ENCODE assay signal across 20 cellular contexts in the genomic region with DNA sequence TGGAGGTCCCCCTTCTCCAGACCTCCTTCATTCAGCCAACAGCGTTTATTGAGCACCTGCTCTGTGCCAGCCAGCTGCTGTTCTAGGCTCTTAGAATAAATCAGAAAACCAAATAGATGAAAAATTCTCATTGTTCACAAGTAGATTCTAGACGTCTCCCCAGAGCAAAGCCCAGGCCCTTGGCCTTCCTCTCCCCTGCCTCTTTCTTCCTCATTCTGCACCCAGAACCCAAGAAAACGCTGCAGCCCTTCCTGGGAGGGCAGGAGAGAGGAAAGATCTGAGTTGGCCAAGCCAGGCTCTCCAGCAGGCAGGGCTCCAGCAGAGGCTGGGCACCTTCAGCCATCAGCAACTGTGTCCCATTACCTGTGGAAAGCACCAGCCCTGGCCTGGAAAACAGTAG. TPM values are rescaled to one million over a fixed set of nuclear protein-coding genes. Genes with fewer than 3 reads are reported as not detected.
"Had no signal": no experiment of that assay in that cellular context is flagged by ENCODE, and none has a peak within 500 bp of the region (broad histone marks: within the 10 kb centered on the region; RNA-seq: fewer than 3 reads in every experiment).

No MANE protein-coding gene starts in this region.

- H3K4me3 ChIP-seq: ascending aorta, colonic mucosa, esophagus squamous epithelium, gastrocnemius medialis, sigmoid colon, smooth muscle cell, stomach, suprapubic skin, tibial nerve had no signal

- H3K4me1 Mint-ChIP-seq: activated T-helper 17 cell treated with anti-CD3 and anti-CD28 coated beads, Interleukin-2, amount 50 U/mL, for 72 hours; central memory CD8-positive, alpha-beta T cell had no signal

- H3K36me3 Mint-ChIP-seq: activated naive CD4-positive, alpha-beta T cell treated with anti-CD3 and anti-CD28 coated beads, Interleukin-2, amount 50 U/mL, for 72 hours; stimulated activated memory B cell treated with anti-CD40 and anti-IgM and Interleukin-4, amounts not matched to agents 10 μg/mL and 1 μg/mL and 100 μg/mL, for 72 hours; WTC11 had no signal

- H3K4me2 ChIP-seq: smooth muscle cell had no signal

- H3K4me3 Mint-ChIP-seq: activated T-cell treated with anti-CD3 and anti-CD28 coated beads, Interleukin-2, amount 50 U/mL, for 24 hours; activated T-helper 17 cell treated with anti-CD3 and anti-CD28 coated beads, Interleukin-2, amount 50 U/mL, for 72 hours; central memory CD8-positive, alpha-beta T cell; endodermal cell; nephron progenitor cell; stimulated activated memory B cell treated with anti-CD40 and anti-IgM and Interleukin-4, amounts not matched to agents 10 μg/mL and 1 μg/mL and 100 μg/mL, for 72 hours; WTC11 had no signal

- H3K27ac ChIP-seq: ascending aorta, colonic mucosa, esophagus squamous epithelium, gastrocnemius medialis, sigmoid colon, stomach, suprapubic skin had no signal

- ATAC-seq: activated naive CD4-positive, alpha-beta T cell treated with anti-CD3 and anti-CD28 coated beads, Interleukin-2, amount 50 U/mL, for 72 hours; activated T-helper 17 cell treated with anti-CD3 and anti-CD28 coated beads, Interleukin-2, amount 50 U/mL, for 72 hours; gastrocnemius medialis; stimulated activated memory B cell treated with anti-CD40 and anti-IgM and Interleukin-4, amounts not matched to agents 10 μg/mL and 1 μg/mL and 100 μg/mL, for 72 hours had no signal

- H3K9me3 ChIP-seq: ascending aorta, colonic mucosa, esophagus squamous epithelium, gastrocnemius medialis, sigmoid colon, stomach, suprapubic skin, tibial nerve had no signal

- H3K27ac Mint-ChIP-seq: activated naive CD4-positive, alpha-beta T cell treated with anti-CD3 and anti-CD28 coated beads, Interleukin-2, amount 50 U/mL, for 72 hours; activated T-cell treated with anti-CD3 and anti-CD28 coated beads, Interleukin-2, amount 50 U/mL, for 24 hours; activated T-helper 17 cell treated with anti-CD3 and anti-CD28 coated beads, Interleukin-2, amount 50 U/mL, for 72 hours; endodermal cell; stimulated activated memory B cell treated with anti-CD40 and anti-IgM and Interleukin-4, amounts not matched to agents 10 μg/mL and 1 μg/mL and 100 μg/mL, for 72 hours; WTC11 had no signal

- DNase-seq: activated T-cell treated with anti-CD3 and anti-CD28 coated beads, Interleukin-2, amount 50 U/mL, for 24 hours; colonic mucosa; esophagus squamous epithelium; gastrocnemius medialis; sigmoid colon; stomach; T-helper 9 cell had no signal

- H3K4me1 ChIP-seq: ascending aorta, colonic mucosa, gastrocnemius medialis, suprapubic skin had no signal

- H3K9me3 Mint-ChIP-seq: activated naive CD4-positive, alpha-beta T cell treated with anti-CD3 and anti-CD28 coated beads, Interleukin-2, amount 50 U/mL, for 72 hours; activated T-cell treated with anti-CD3 and anti-CD28 coated beads, Interleukin-2, amount 50 U/mL, for 24 hours; activated T-helper 17 cell treated with anti-CD3 and anti-CD28 coated beads, Interleukin-2, amount 50 U/mL, for 72 hours; central memory CD8-positive, alpha-beta T cell; endodermal cell; stimulated activated memory B cell treated with anti-CD40 and anti-IgM and Interleukin-4, amounts not matched to agents 10 μg/mL and 1 μg/mL and 100 μg/mL, for 72 hours; WTC11 had no signal

- H3K36me3 ChIP-seq: ascending aorta, colonic mucosa, esophagus squamous epithelium, gastrocnemius medialis, sigmoid colon, stomach, suprapubic skin, tibial nerve had no signal

- H3K27me3 ChIP-seq: ascending aorta, gastrocnemius medialis, suprapubic skin, tibial nerve had no signal

RNA-seq across cellular contexts. Expression of gene BPI, which starts 12.0 kb away (rescaled TPM):
- total RNA-seq: activated naive CD4-positive, alpha-beta T cell treated with anti-CD3 and anti-CD28 coated beads, Interleukin-2, amount 50 U/mL, for 72 hours; activated T-helper 17 cell treated with anti-CD3 and anti-CD28 coated beads, Interleukin-2, amount 50 U/mL, for 72 hours; ascending aorta; colonic mucosa; endodermal cell; gastrocnemius medialis; left ventricle myocardium superior; renal cortical epithelial cell; smooth muscle cell; suprapubic skin; WTC11 had no signal
- polyA plus RNA-seq: smooth muscle cell had no signal

RNA-seq across cellular contexts. Expression of gene KIAA1755, which starts 31.4 kb away (rescaled TPM):
- total RNA-seq: activated naive CD4-positive, alpha-beta T cell treated with anti-CD3 and anti-CD28 coated beads, Interleukin-2, amount 50 U/mL, for 72 hours; activated T-helper 17 cell treated with anti-CD3 and anti-CD28 coated beads, Interleukin-2, amount 50 U/mL, for 72 hours; endodermal cell; renal cortical epithelial cell; smooth muscle cell had no signal

RNA-seq across cellular contexts. Expression of gene LBP, which starts 54.3 kb away (rescaled TPM):
- total RNA-seq: activated naive CD4-positive, alpha-beta T cell treated with anti-CD3 and anti-CD28 coated beads, Interleukin-2, amount 50 U/mL, for 72 hours; activated T-helper 17 cell treated with anti-CD3 and anti-CD28 coated beads, Interleukin-2, amount 50 U/mL, for 72 hours; smooth muscle cell; stomach had no signal
- polyA plus RNA-seq: smooth muscle cell had no signal
